In genomic region chr6:39137235-39137634, GRCh38 we compare ENCODE assay signal across 1 cellular context.
TF ChIP-seq lines count a peak whose summit lies in the region.

No MANE protein-coding gene starts in this region.

TF ChIP-seq in WTC11, 78 proteins besides CTCF, POLR2A, EP300 and RAD21 (continued from another document and continues in another):
- TF ChIP-seq ARID4B (CRISPR knock-in tag; IDR thresholded peaks at IDR 0.05; ENCODE audit: borderline replicate concordance), result 0 out of 2 replicates have a peak, but pooled peaks have one; percentile 29
- TF ChIP-seq, protein P1, sequence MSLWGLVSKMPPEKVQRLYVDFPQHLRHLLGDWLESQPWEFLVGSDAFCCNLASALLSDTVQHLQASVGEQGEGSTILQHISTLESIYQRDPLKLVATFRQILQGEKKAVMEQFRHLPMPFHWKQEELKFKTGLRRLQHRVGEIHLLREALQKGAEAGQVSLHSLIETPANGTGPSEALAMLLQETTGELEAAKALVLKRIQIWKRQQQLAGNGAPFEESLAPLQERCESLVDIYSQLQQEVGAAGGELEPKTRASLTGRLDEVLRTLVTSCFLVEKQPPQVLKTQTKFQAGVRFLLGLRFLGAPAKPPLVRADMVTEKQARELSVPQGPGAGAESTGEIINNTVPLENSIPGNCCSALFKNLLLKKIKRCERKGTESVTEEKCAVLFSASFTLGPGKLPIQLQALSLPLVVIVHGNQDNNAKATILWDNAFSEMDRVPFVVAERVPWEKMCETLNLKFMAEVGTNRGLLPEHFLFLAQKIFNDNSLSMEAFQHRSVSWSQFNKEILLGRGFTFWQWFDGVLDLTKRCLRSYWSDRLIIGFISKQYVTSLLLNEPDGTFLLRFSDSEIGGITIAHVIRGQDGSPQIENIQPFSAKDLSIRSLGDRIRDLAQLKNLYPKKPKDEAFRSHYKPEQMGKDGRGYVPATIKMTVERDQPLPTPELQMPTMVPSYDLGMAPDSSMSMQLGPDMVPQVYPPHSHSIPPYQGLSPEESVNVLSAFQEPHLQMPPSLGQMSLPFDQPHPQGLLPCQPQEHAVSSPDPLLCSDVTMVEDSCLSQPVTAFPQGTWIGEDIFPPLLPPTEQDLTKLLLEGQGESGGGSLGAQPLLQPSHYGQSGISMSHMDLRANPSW (CRISPR knock-in tag; conservative IDR thresholded peaks at IDR 0.05; ENCODE audit: low read depth), result no peak
- TF ChIP-seq, protein P2, sequence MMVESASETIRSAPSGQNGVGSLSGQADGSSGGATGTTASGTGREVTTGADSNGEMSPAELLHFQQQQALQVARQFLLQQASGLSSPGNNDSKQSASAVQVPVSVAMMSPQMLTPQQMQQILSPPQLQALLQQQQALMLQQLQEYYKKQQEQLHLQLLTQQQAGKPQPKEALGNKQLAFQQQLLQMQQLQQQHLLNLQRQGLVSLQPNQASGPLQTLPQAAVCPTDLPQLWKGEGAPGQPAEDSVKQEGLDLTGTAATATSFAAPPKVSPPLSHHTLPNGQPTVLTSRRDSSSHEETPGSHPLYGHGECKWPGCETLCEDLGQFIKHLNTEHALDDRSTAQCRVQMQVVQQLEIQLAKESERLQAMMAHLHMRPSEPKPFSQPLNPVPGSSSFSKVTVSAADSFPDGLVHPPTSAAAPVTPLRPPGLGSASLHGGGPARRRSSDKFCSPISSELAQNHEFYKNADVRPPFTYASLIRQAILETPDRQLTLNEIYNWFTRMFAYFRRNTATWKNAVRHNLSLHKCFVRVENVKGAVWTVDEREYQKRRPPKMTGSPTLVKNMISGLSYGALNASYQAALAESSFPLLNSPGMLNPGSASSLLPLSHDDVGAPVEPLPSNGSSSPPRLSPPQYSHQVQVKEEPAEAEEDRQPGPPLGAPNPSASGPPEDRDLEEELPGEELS (CRISPR knock-in tag; IDR thresholded peaks at IDR 0.05), result 0 out of 2 replicates have a peak, but pooled peaks have one; percentile 42
- TF ChIP-seq TCF7 (CRISPR knock-in tag; IDR thresholded peaks at IDR 0.05; ENCODE audit: low read depth), result no peak
- TF ChIP-seq GTF2I (CRISPR knock-in tag; conservative IDR thresholded peaks at IDR 0.05), result no peak
- no peak for TF ChIP-seq SOX15 (CRISPR knock-in tag; IDR thresholded peaks at IDR 0.05)
- no peak for TF ChIP-seq SP1 (CRISPR knock-in tag; conservative IDR thresholded peaks at IDR 0.05)
- TF ChIP-seq FOXK1 (CRISPR knock-in tag; IDR thresholded peaks at IDR 0.05), result 0 out of 2 replicates have a peak, but pooled peaks have one; percentile 19
- TF ChIP-seq, protein P3, sequence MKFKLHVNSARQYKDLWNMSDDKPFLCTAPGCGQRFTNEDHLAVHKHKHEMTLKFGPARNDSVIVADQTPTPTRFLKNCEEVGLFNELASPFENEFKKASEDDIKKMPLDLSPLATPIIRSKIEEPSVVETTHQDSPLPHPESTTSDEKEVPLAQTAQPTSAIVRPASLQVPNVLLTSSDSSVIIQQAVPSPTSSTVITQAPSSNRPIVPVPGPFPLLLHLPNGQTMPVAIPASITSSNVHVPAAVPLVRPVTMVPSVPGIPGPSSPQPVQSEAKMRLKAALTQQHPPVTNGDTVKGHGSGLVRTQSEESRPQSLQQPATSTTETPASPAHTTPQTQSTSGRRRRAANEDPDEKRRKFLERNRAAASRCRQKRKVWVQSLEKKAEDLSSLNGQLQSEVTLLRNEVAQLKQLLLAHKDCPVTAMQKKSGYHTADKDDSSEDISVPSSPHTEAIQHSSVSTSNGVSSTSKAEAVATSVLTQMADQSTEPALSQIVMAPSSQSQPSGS (CRISPR knock-in tag; IDR thresholded peaks at IDR 0.05; ENCODE audit: borderline replicate concordance, low read depth), result no peak
- no peak for TF ChIP-seq GRHL2 (CRISPR knock-in tag; IDR thresholded peaks at IDR 0.05; ENCODE audit: insufficient replicate concordance, severe bottlenecking)
- TF ChIP-seq, protein P4, sequence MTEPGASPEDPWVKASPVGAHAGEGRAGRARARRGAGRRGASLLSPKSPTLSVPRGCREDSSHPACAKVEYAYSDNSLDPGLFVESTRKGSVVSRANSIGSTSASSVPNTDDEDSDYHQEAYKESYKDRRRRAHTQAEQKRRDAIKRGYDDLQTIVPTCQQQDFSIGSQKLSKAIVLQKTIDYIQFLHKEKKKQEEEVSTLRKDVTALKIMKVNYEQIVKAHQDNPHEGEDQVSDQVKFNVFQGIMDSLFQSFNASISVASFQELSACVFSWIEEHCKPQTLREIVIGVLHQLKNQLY (CRISPR knock-in tag; IDR thresholded peaks at IDR 0.05), result no peak
- no peak for TF ChIP-seq ZBTB21 (CRISPR knock-in tag; IDR thresholded peaks at IDR 0.05; ENCODE audit: borderline replicate concordance)
- no peak for TF ChIP-seq JAZF1 (CRISPR knock-in tag; IDR thresholded peaks at IDR 0.05)
- no peak for TF ChIP-seq ZNF671 (CRISPR knock-in tag; IDR thresholded peaks at IDR 0.05)
- no peak for TF ChIP-seq NR2C2 (CRISPR knock-in tag; IDR thresholded peaks at IDR 0.05)
- 0 out of 2 replicates have a peak, but pooled peaks have one; percentile 23 for TF ChIP-seq TEAD4 (CRISPR knock-in tag; IDR thresholded peaks at IDR 0.05)
- TF ChIP-seq TP53 (CRISPR knock-in tag; IDR thresholded peaks at IDR 0.05), result no peak
- TF ChIP-seq, protein P5, sequence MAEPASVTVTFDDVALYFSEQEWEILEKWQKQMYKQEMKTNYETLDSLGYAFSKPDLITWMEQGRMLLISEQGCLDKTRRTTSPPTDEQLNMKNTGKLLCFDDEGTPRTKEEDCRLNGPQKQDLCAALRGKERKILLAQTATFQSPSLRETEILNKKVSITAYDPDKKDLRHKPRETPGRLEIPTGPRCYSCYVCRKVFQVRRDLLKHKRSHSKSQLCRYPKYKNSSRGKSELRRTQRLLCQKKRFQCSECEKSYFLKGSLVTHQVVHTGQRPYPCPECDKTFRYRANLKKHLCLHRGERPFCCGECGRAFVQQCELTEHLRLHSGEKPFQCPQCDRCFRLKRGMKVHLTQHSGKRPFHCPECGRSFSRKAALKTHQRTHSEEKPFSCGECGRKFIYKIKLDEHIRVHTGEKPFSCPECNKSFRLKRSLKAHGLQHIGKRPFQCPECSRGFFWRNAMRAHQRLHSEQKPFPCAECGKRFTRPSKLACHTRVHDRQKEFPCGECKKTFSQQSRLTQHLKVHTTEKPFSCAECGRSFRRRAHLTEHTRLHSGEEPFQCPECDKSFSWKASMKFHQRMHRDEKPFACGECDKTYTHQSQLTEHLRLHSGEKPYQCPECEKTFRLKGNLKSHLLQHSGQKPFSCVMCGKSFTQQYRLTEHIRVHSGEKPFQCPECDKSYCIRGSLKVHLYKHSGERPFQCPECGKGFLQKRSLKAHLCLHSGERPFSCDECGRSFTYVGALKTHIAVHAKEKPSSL (CRISPR knock-in tag; conservative IDR thresholded peaks at IDR 0.05), result no peak
- no peak for TF ChIP-seq MYBL2 (CRISPR knock-in tag; IDR thresholded peaks at IDR 0.05)
- TF ChIP-seq ZNF512 (CRISPR knock-in tag; IDR thresholded peaks at IDR 0.05; ENCODE audit: borderline replicate concordance), result no peak
- TF ChIP-seq ZNF219 (CRISPR knock-in tag; IDR thresholded peaks at IDR 0.05; ENCODE audit: borderline replicate concordance), result no peak
- no peak for TF ChIP-seq SMAD4 (CRISPR knock-in tag; IDR thresholded peaks at IDR 0.05)
- no peak for TF ChIP-seq ZNF138 (CRISPR knock-in tag; conservative IDR thresholded peaks at IDR 0.05)
- TF ChIP-seq E2F4 (CRISPR knock-in tag; IDR thresholded peaks at IDR 0.05; ENCODE audit: borderline replicate concordance, low read depth), result no peak
- no peak for TF ChIP-seq ELF4 (CRISPR knock-in tag; IDR thresholded peaks at IDR 0.05; ENCODE audit: low read depth)
- TF ChIP-seq AFF4 (CRISPR knock-in tag; IDR thresholded peaks at IDR 0.05; ENCODE audit: borderline replicate concordance), result no peak
- TF ChIP-seq IRF2 (CRISPR knock-in tag; IDR thresholded peaks at IDR 0.05; ENCODE audit: borderline replicate concordance, low read depth), result no peak
- TF ChIP-seq, protein P6, sequence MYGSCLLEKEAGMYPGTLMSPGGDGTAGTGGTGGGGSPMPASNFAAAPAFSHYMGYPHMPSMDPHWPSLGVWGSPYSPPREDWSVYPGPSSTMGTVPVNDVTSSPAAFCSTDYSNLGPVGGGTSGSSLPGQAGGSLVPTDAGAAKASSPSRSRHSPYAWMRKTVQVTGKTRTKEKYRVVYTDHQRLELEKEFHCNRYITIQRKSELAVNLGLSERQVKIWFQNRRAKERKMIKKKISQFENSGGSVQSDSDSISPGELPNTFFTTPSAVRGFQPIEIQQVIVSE (CRISPR knock-in tag; IDR thresholded peaks at IDR 0.05; ENCODE audit: borderline replicate concordance), result no peak
- no peak for TF ChIP-seq NR1H2 (CRISPR knock-in tag; IDR thresholded peaks at IDR 0.05)
- TF ChIP-seq ZNF396 (CRISPR knock-in tag; IDR thresholded peaks at IDR 0.05; ENCODE audit: borderline replicate concordance), result no peak
- TF ChIP-seq RELA (CRISPR knock-in tag; IDR thresholded peaks at IDR 0.05; ENCODE audit: borderline replicate concordance), result no peak
- TF ChIP-seq ZNF423 (CRISPR knock-in tag; IDR thresholded peaks at IDR 0.05), result no peak
- 0 out of 2 replicates have a peak, but pooled peaks have one; percentile 6 for TF ChIP-seq ZNF121 (CRISPR knock-in tag; IDR thresholded peaks at IDR 0.05)
- TF ChIP-seq KAT7 (CRISPR knock-in tag; IDR thresholded peaks at IDR 0.05; ENCODE audit: borderline replicate concordance), result no peak
- TF ChIP-seq RORB (CRISPR knock-in tag; IDR thresholded peaks at IDR 0.05), result no peak
- TF ChIP-seq TEAD1 (CRISPR knock-in tag; IDR thresholded peaks at IDR 0.05), result peak; percentile 48; the same call in 1 of the 2 replicates
- no peak for TF ChIP-seq FOXP1 (CRISPR knock-in tag; IDR thresholded peaks at IDR 0.05; ENCODE audit: borderline replicate concordance)
